In genomic region chr17:62725791-62726249, GRCh38 we compare ENCODE assay signal across 13 cellular contexts.
DNase-seq lines count a peak whose midpoint lies in the region; ATAC-seq and TF ChIP-seq lines count a peak whose summit lies in the region.
"Had no signal": no experiment of that assay in that cellular context is flagged by ENCODE, and none has a peak within 500 bp of the region (broad histone marks: within the 10 kb centered on the region; RNA-seq: fewer than 3 reads in every experiment).

No MANE protein-coding gene starts in this region.

- H3K79me2 ChIP-seq in Karpas-422 (ENCODE audit: low read length), result no peaks in the 10 kb centered on the region

- H3K36me3 ChIP-seq in BLaER1 (no peaks in the 10 kb centered on the region), Karpas-422 (ENCODE audit: insufficient read depth, low read length) (no peaks in the 10 kb centered on the region)

- H3K27ac Mint-ChIP-seq in glutamatergic neuron (ENCODE audit: unreplicated experiment), result no peak overlapping the region
- H3K27ac Mint-ChIP-seq: activated naive CD4-positive, alpha-beta T cell treated with anti-CD3 and anti-CD28 coated beads for 36 hours had no signal

- H3K36me3 Mint-ChIP-seq in glutamatergic neuron (ENCODE audit: unreplicated experiment), result no peaks in the 10 kb centered on the region

- no peak overlapping the region for H2AFZ ChIP-seq in Karpas-422 (ENCODE audit: low read length)

- peak; percentile 63 for DNase-seq in KBM-7
- DNase-seq in left colon, result peak; percentile 13 to 37
- DNase-seq in Karpas-422, result no peak
- DNase-seq in glutamatergic neuron, result no peak
- DNase-seq in GM13976 (ENCODE audit: low spot score), result no peak
- DNase-seq: activated CD4-positive, alpha-beta T cell treated with anti-CD3 and anti-CD28 coated beads, Interleukin-2, amount 50 U/mL, for 48 hours; activated naive CD4-positive, alpha-beta T cell treated with anti-CD3 and anti-CD28 coated beads for 36 hours; NCI-H146; NCI-H774 had no signal

- H3K4me3 ChIP-seq in BLaER1 (no peak overlapping the region), Karpas-422 (ENCODE audit: low read length) (no peak overlapping the region)

- H3K4me1 ChIP-seq in BLaER1 (peaks cover 55% of the 10 kb centered on the region), Karpas-422 (ENCODE audit: low read length) (peaks cover 18% of the 10 kb centered on the region)

- H3K4me2 ChIP-seq in BLaER1 (peak overlapping the region; percentile 73), Karpas-422 (ENCODE audit: low read depth, low read length, poor library complexity, severe bottlenecking) (no peak overlapping the region)

- peaks cover 2% of the 10 kb centered on the region for H3K27me3 Mint-ChIP-seq in glutamatergic neuron (ENCODE audit: unreplicated experiment)

- intact Hi-C loops in left colon (cut with DNase I, micrococcal nuclease), result no loop called here

- H3K9ac ChIP-seq in BLaER1, result no peak overlapping the region
- no peak overlapping the region for H3K9ac ChIP-seq in Karpas-422 (ENCODE audit: low read length)

- H3K9me3 Mint-ChIP-seq in glutamatergic neuron (ENCODE audit: unreplicated experiment), result no peaks in the 10 kb centered on the region

- no peaks in the 10 kb centered on the region for H3K9me3 ChIP-seq in BLaER1
- no peaks in the 10 kb centered on the region for H3K9me3 ChIP-seq in Karpas-422 (ENCODE audit: low read length)

- H3K27ac ChIP-seq in BLaER1 (no peak overlapping the region), VCaP (peak overlapping the region; percentile 50), Karpas-422 (ENCODE audit: low read length) (no peak overlapping the region)

- no peaks in the 10 kb centered on the region for H3K27me3 ChIP-seq in BLaER1
- H3K27me3 ChIP-seq in Karpas-422 (ENCODE audit: low read length), result 0 out of 2 replicates have a peak, but pooled peaks cover 5% of the 10 kb centered on the region

- TF ChIP-seq CTCF in VCaP (conservative IDR thresholded peaks at IDR 0.05) (no peak), glutamatergic neuron (IDR thresholded peaks at IDR 0.05; ENCODE audit: partially characterized antibody, unreplicated experiment) (no peak), GM13976 (IDR thresholded peaks at IDR 0.05; ENCODE audit: borderline replicate concordance, control extremely low read depth, extremely low read depth, insufficient read depth, missing control alignments) (no peak)

- no peaks in the 10 kb centered on the region for H3K9me2 ChIP-seq in Karpas-422 (replicated peaks; ENCODE audit: insufficient read depth, low read length)

- ATAC-seq in left colon (peak; percentile 98), HG02610 (IDR thresholded peaks at IDR 0.05; ENCODE audit: unreplicated experiment) (no peak)

- peaks cover 34% of the 10 kb centered on the region for H3K4me1 Mint-ChIP-seq in glutamatergic neuron (ENCODE audit: low read depth, unreplicated experiment)

- in situ Hi-C loops in KBM-7 (cut with MboI; ENCODE audit: low pct_unique_long_range_greater_than_20kb, low sequenced_read_pairs), result no loop called here
- in situ Hi-C loops in GM13976 (cut with MboI; ENCODE audit: low sequenced_read_pairs, unreplicated experiment), result no loop called here

- no peak overlapping the region for H3K4me3 Mint-ChIP-seq in glutamatergic neuron (ENCODE audit: unreplicated experiment)
- H3K4me3 Mint-ChIP-seq: activated naive CD4-positive, alpha-beta T cell treated with anti-CD3 and anti-CD28 coated beads for 36 hours; neural crest cell had no signal

- H4K20me1 ChIP-seq in BLaER1 (no peaks in the 10 kb centered on the region), Karpas-422 (ENCODE audit: insufficient read depth, low read depth, low read length) (no peaks in the 10 kb centered on the region)

Comparison
In these comparisons a context has a peak if more than half of its experiments do, and no peak if none do; other contexts are left out.
1. DNase-seq: peak in KBM-7 (single experiment) and left colon (2 of 2); none in Karpas-422 (single experiment), glutamatergic neuron (single experiment) and GM13976 (single experiment).